Comparison of ENCODE assay signal across 24 cellular contexts in genomic region chr14:29098625-29099024, GRCh38.
"Had no signal": no experiment of that assay in that cellular context is flagged by ENCODE, and none has a peak within 500 bp of the region (broad histone marks: within the 10 kb centered on the region; RNA-seq: fewer than 3 reads in every experiment).

No MANE protein-coding gene starts in this region.

- H3K27ac ChIP-seq: coronary artery, esophagus squamous epithelium, heart right ventricle, psoas muscle, right lobe of liver, suprapubic skin, transverse colon, vagina had no signal

- H3K9me3 ChIP-seq: esophagus squamous epithelium, heart right ventricle, psoas muscle, right lobe of liver, suprapubic skin, transverse colon, vagina had no signal

- DNase-seq: dermis blood vessel endothelial cell; effector memory CD8-positive, alpha-beta T cell; erythroblast; esophagus squamous epithelium; foreskin melanocyte; glutamatergic neuron; heart right ventricle; islet precursor cell; mesenchymal stem cell; mucosa of descending colon; naive B cell; posterior cingulate gyrus; psoas muscle; right lobe of liver; small intestine; stimulated activated CD4-positive, alpha-beta T cell treated with anti-CD3 and anti-CD28 coated beads, Interleukin-15, amount 100 ng/mL, for 24 hours; stimulated activated CD4-positive, alpha-beta T cell treated with anti-CD3 and anti-CD28 coated beads, Interleukin-2, amount 100 ng/mL, for 48 hours; stimulated activated naive CD4-positive, alpha-beta T cell; stimulated activated naive CD8-positive, alpha-beta T cell treated with anti-CD3 and anti-CD28 coated beads, Interleukin-15, amount 100 ng/mL, for 72 hours; transverse colon had no signal

- H3K27me3 ChIP-seq: esophagus squamous epithelium, heart right ventricle, right lobe of liver, suprapubic skin, transverse colon, vagina had no signal

- H3K36me3 ChIP-seq: esophagus squamous epithelium, heart right ventricle, right lobe of liver, suprapubic skin, transverse colon, vagina had no signal

- FAIRE-seq: endometrium, small intestine had no signal

- H3K4me1 ChIP-seq: esophagus squamous epithelium, heart right ventricle, psoas muscle, right lobe of liver, suprapubic skin, transverse colon, vagina had no signal

- H3K4me3 ChIP-seq: coronary artery, esophagus squamous epithelium, heart right ventricle, mucosa of descending colon, psoas muscle, right lobe of liver, suprapubic skin, transverse colon, vagina had no signal
